ENCODE assay signal across 8 cellular contexts in genomic region chr4:186105721-186106335, GRCh38. TPM values are rescaled to one million over a fixed set of nuclear protein-coding genes. Genes with fewer than 3 reads are reported as not detected.
DNase-seq lines count a peak whose midpoint lies in the region; ATAC-seq and TF ChIP-seq lines count a peak whose summit lies in the region.

No MANE protein-coding gene starts in this region.

- H3K27ac ChIP-seq in CD8-positive, alpha-beta memory T cell (ENCODE audit: low read depth, low read length): no peak overlapping the region
- no peak overlapping the region for H3K27ac ChIP-seq in skeletal muscle tissue (ENCODE audit: low read depth, low read length)

- H3K27me3 ChIP-seq in CD8-positive, alpha-beta memory T cell (ENCODE audit: insufficient read depth, low read length, poor library complexity, severe bottlenecking): peaks cover 7% of the 10 kb centered on the region
- peaks cover 22 to 25% (median 22%) of the 10 kb centered on the region in 3 donors for H3K27me3 ChIP-seq in skeletal muscle tissue (ENCODE audit: control insufficient read depth in 3 of 3, insufficient read depth in 3 of 3, low read length in 3 of 3)

- H3K27ac Mint-ChIP-seq in CD8-positive, alpha-beta memory T cell: peak overlapping the region in 4 of 8 donors; percentile 52 to 92 (median 61)
- 0 out of 2 replicates have a peak overlapping the region, but pooled peaks have one; percentile 29 for H3K27ac Mint-ChIP-seq in WTC11

- H3K9ac ChIP-seq in skeletal muscle tissue (ENCODE audit: low read depth in 1 of 3, low read length in 3 of 3): peak overlapping the region in 1 of 3 donors; percentile 33

- H3K4me3 Mint-ChIP-seq in CD8-positive, alpha-beta memory T cell: peak overlapping the region; percentile 69 to 92 (median 84)
- H3K4me3 Mint-ChIP-seq in WTC11: peak overlapping the region; percentile 80

- POLR2A ChIA-PET in CD8-positive, alpha-beta memory T cell (lab: Charles Lee): interaction anchor here (1.5 kb wide), 1 partner anchor 85 kb away, joined by 4 read pairs; the partner anchor contains the start of gene CYP4V2
- POLR2A ChIA-PET in WTC11 (lab: Charles Lee): no interaction called here

- H3K27me3 Mint-ChIP-seq in CD8-positive, alpha-beta memory T cell: peaks cover 51 to 56% of the 10 kb centered on the region in 2 donors
- peaks cover 42% of the 10 kb centered on the region for H3K27me3 Mint-ChIP-seq in WTC11 (ENCODE audit: low read depth)

- H3K4me1 Mint-ChIP-seq in CD8-positive, alpha-beta memory T cell: peaks cover 5 to 13% (median 8%) of the 10 kb centered on the region in 3 donors
- peaks cover 36% of the 10 kb centered on the region for H3K4me1 Mint-ChIP-seq in WTC11

- no peaks in the 10 kb centered on the region for H3K9me3 ChIP-seq in CD8-positive, alpha-beta memory T cell (ENCODE audit: low read length)
- no peaks in the 10 kb centered on the region for H3K9me3 ChIP-seq in skeletal muscle tissue (ENCODE audit: control insufficient read depth in 3 of 3, low read length in 3 of 3)

- peaks cover 8% of the 10 kb centered on the region for H3K4me1 ChIP-seq in CD8-positive, alpha-beta memory T cell (ENCODE audit: insufficient read depth, low read length)
- H3K4me1 ChIP-seq in skeletal muscle tissue (ENCODE audit: control insufficient read depth in 3 of 3, insufficient read depth in 3 of 3, low read length in 3 of 3): peaks cover 4 to 8% (median 6%) of the 10 kb centered on the region in 3 donors

- no peak overlapping the region for H3K4me3 ChIP-seq in CD8-positive, alpha-beta memory T cell (ENCODE audit: low read length)
- H3K4me3 ChIP-seq in iPS-11a (ENCODE audit: low read depth, low read length) (peak overlapping the region; percentile 28), skeletal muscle tissue (ENCODE audit: low read length in 3 of 3) (peak overlapping the region; percentile 20 to 41 (median 23))

- no peak for TF ChIP-seq CTCF in WTC11 (IDR thresholded peaks at IDR 0.05)

- no peaks in the 10 kb centered on the region for H3K36me3 Mint-ChIP-seq in CD8-positive, alpha-beta memory T cell
- peaks cover 5% of the 10 kb centered on the region; the same call in 1 of the 2 replicates for H3K36me3 Mint-ChIP-seq in WTC11

- CTCF ChIA-PET in CD8-positive, alpha-beta memory T cell (lab: Charles Lee): no interaction called here
- CTCF ChIA-PET in WTC11 (lab: Charles Lee): interaction anchor here (1.0 to 2.3 kb wide), 2 partner anchors 38 to 68 kb away, joined by 3 to 6 read pairs; no protein-coding TSS in a partner anchor

- H3K36me3 ChIP-seq in CD8-positive, alpha-beta memory T cell (ENCODE audit: insufficient read depth, low read length): no peaks in the 10 kb centered on the region
- no peaks in the 10 kb centered on the region for H3K36me3 ChIP-seq in skeletal muscle tissue (ENCODE audit: control insufficient read depth in 3 of 3, insufficient read depth in 3 of 3, low read length in 3 of 3)

- ATAC-seq in GM21786 (IDR thresholded peaks at IDR 0.05; ENCODE audit: unreplicated experiment): peak; percentile 30
- ATAC-seq in WTC11: peak; percentile 5; the same call in 1 of the 2 replicates

- no peak for DNase-seq in CD8-positive, alpha-beta memory T cell
- no peak for DNase-seq in WTC11 (ENCODE audit: low spot score)
- DNase-seq in activated gamma-delta T cell (lab: John Stamatoyannopoulos, UW): no peak
- DNase-seq in NCI-H1092 (lab: John Stamatoyannopoulos, UW): no peak
- no peak for DNase-seq in NCI-H446 treated with DMSO at 0.1 percent for 48 hours (lab: John Stamatoyannopoulos, UW)

- H3K9me3 Mint-ChIP-seq in CD8-positive, alpha-beta memory T cell: no peaks in the 10 kb centered on the region
- H3K9me3 Mint-ChIP-seq in WTC11: peaks cover 5% of the 10 kb centered on the region

TF ChIP-seq in WTC11, 78 proteins besides CTCF, POLR2A, EP300 and RAD21:
- TF ChIP-seq E2F5 (CRISPR knock-in tag; IDR thresholded peaks at IDR 0.05) (no peak), NR3C1 (CRISPR knock-in tag; conservative IDR thresholded peaks at IDR 0.05; ENCODE audit: low read depth) (no peak), NR2C2 (CRISPR knock-in tag; IDR thresholded peaks at IDR 0.05) (no peak), CREB1 (CRISPR knock-in tag; IDR thresholded peaks at IDR 0.05) (no peak), ZNF416 (CRISPR knock-in tag; IDR thresholded peaks at IDR 0.05) (no peak), ELF4 (CRISPR knock-in tag; IDR thresholded peaks at IDR 0.05; ENCODE audit: low read depth) (no peak), ZNF317 (CRISPR knock-in tag; IDR thresholded peaks at IDR 0.05; ENCODE audit: borderline replicate concordance, low read depth) (no peak), ZNF121 (CRISPR knock-in tag; IDR thresholded peaks at IDR 0.05) (no peak), HMGXB4 (CRISPR knock-in tag; IDR thresholded peaks at IDR 0.05) (no peak)

RNA-seq across cellular contexts. Expression of gene FAM149A, which starts 1.3 kb away (rescaled TPM):
- total RNA-seq in CD8-positive, alpha-beta memory T cell: under 1 TPM; 0.46 to 0.80 TPM
- 0.31 TPM for polyA plus RNA-seq in CD8-positive, alpha-beta memory T cell
- total RNA-seq in WTC11 (2021) (11.3 to 14.6 TPM (median 12.0 TPM) in 3 replicates), skeletal muscle tissue (6.8 TPM)

RNA-seq across cellular contexts. Expression of gene TLR3, which starts 36.9 kb away (rescaled TPM):
- total RNA-seq in CD8-positive, alpha-beta memory T cell: under 1 TPM; 0.11 to 0.33 TPM
- polyA plus RNA-seq in CD8-positive, alpha-beta memory T cell: 5.2 TPM
- total RNA-seq in WTC11 (2021): 1.4 to 1.8 TPM (median 1.5 TPM) in 3 replicates
- 1.0 TPM for total RNA-seq in skeletal muscle tissue
